8 cellular contexts compared by ENCODE assay signal in genomic region chr5:40755093-40755406, GRCh38. TPM values are rescaled to one million over a fixed set of nuclear protein-coding genes. Genes with fewer than 3 reads are reported as not detected.
DNase-seq lines count a peak whose midpoint lies in the region; ATAC-seq and TF ChIP-seq lines count a peak whose summit lies in the region.

No MANE protein-coding gene starts in this region.

- TF ChIP-seq CTCF in OCI-LY7 (conservative IDR thresholded peaks at IDR 0.05; ENCODE audit: low read length), result peak; percentile 89

- peaks cover 23% of the 10 kb centered on the region; the same call in 1 of the 2 replicates for H3K36me3 ChIP-seq in OCI-LY7 (ENCODE audit: insufficient read depth, low read length)

- DNase-seq in DMS53 treated with DMSO at 0.1 percent for 48 hours (lab: John Stamatoyannopoulos, UW; ENCODE audit: unreplicated experiment) (peak; percentile 58), HuH-7 (ENCODE audit: low spot score) (peak; percentile 75), OCI-LY7 (ENCODE audit: low spot score) (peak; percentile 86), activated T-cell treated with anti-CD3 and anti-CD28 coated beads for 48 hours (ENCODE audit: low read depth) (peak; percentile 43), fibroblast of gingiva (ENCODE audit: low read depth) (peak; percentile 80)
- DNase-seq in naive thymus-derived CD8-positive, alpha-beta T cell, result peak; percentile 32 to 82 (median 64)
- peak; percentile 13 to 72 (median 53) for DNase-seq in stimulated activated naive CD4-positive, alpha-beta T cell (lab: John Stamatoyannopoulos, UW)

- H3K79me2 ChIP-seq in OCI-LY7 (ENCODE audit: insufficient read depth, low read depth, low read length), result peaks cover 25% of the 10 kb centered on the region; the same call in 1 of the 2 replicates

- H3K4me3 ChIP-seq in OCI-LY7 (ENCODE audit: low read depth, low read length, poor library complexity, severe bottlenecking), result peak overlapping the region; percentile 75

- no TSS peak for BruUV-seq in OCI-LY7 (replicated peaks; lab: Mats Ljungman, UMichigan)

- CTCF ChIA-PET in OCI-LY7 (lab: Charles Lee; ENCODE audit: unreplicated experiment), result no interaction called here

- peak overlapping the region; percentile 77 for H2AFZ ChIP-seq in OCI-LY7 (ENCODE audit: low read length)

- H4K20me1 ChIP-seq in OCI-LY7 (ENCODE audit: insufficient read depth, low read length), result no peaks in the 10 kb centered on the region

- POLR2A ChIA-PET in OCI-LY7 (lab: Charles Lee), result interaction anchor here (0.7 kb wide), 1 partner anchor 1088 kb away, joined by 3 read pairs; no protein-coding TSS in a partner anchor
- POLR2A ChIA-PET in naive thymus-derived CD8-positive, alpha-beta T cell (lab: Charles Lee), result interaction anchor here (0.6 to 2.4 kb wide), 3 partner anchors 43 to 1573 kb away, joined by 3 to 9 read pairs (median 7); partner anchors contain the start of genes PRKAA1 and RPL37

- peaks cover 13 to 31% (median 22%) of the 10 kb centered on the region in 4 donors for H3K4me1 Mint-ChIP-seq in naive thymus-derived CD8-positive, alpha-beta T cell

- peak; percentile 81 for ATAC-seq in GM21528 (IDR thresholded peaks at IDR 0.05; ENCODE audit: low FRiP score, unreplicated experiment)
- peak; percentile 69 to 75 for ATAC-seq in naive thymus-derived CD8-positive, alpha-beta T cell

- no peak overlapping the region for H3K4me3 Mint-ChIP-seq in naive thymus-derived CD8-positive, alpha-beta T cell

- no peaks in the 10 kb centered on the region for H3K27me3 Mint-ChIP-seq in naive thymus-derived CD8-positive, alpha-beta T cell

- intact Hi-C loops in OCI-LY7 (cut with micrococcal nuclease; ENCODE audit: unreplicated experiment), result loop anchor here (1.0 to 2.0 kb wide), 3 partner anchors 43 to 124 kb away; partner anchors contain the start of genes PRKAA1 and RPL37

- H3K4me1 ChIP-seq in OCI-LY7 (ENCODE audit: insufficient read depth, low read length, poor library complexity, severe bottlenecking), result peaks cover 16% of the 10 kb centered on the region

- peak overlapping the region; percentile 75 for H3K4me2 ChIP-seq in OCI-LY7 (ENCODE audit: low read length)

- no peak overlapping the region for H3K27ac Mint-ChIP-seq in naive thymus-derived CD8-positive, alpha-beta T cell

- no peaks in the 10 kb centered on the region for H3K9me3 ChIP-seq in OCI-LY7 (ENCODE audit: low read length)

- H3K27ac ChIP-seq in OCI-LY7 (ENCODE audit: low read depth, low read length, poor library complexity, severe bottlenecking), result peak overlapping the region; percentile 66

- H3K9me3 Mint-ChIP-seq in naive thymus-derived CD8-positive, alpha-beta T cell, result no peaks in the 10 kb centered on the region

- H3K36me3 Mint-ChIP-seq in naive thymus-derived CD8-positive, alpha-beta T cell, result peaks cover 0 to 17% (median 8%) of the 10 kb centered on the region in 3 donors

- no peaks in the 10 kb centered on the region for H3K9me2 ChIP-seq in OCI-LY7 (ENCODE audit: insufficient read depth, low read length)

RNA-seq across cellular contexts. Expression of gene TTC33, which starts 0.7 kb away (rescaled TPM):
- 15.9 and 22.9 TPM in 2 replicates for total RNA-seq in OCI-LY7 (2014; rRNA removed; shearing (Covaris generic))
- 18.7 and 20.5 TPM in 2 replicates for total RNA-seq in OCI-LY7 (2022)
- 10 to 100 TPM; 14.8 to 16.7 TPM for total RNA-seq in naive thymus-derived CD8-positive, alpha-beta T cell
- polyA plus RNA-seq in naive thymus-derived CD8-positive, alpha-beta T cell, result 10 to 100 TPM in 2 of 3 donors, 1 to 10 TPM in 1; 8.4 to 18.9 (median 14.1) TPM

RNA-seq across cellular contexts. Expression of gene PRKAA1, which starts 43.1 kb away (rescaled TPM):
- total RNA-seq in OCI-LY7 (2014; rRNA removed; shearing (Covaris generic)), result 17.9 and 30.0 TPM in 2 replicates
- total RNA-seq in OCI-LY7 (2022), result 46.3 and 47.5 TPM in 2 replicates
- total RNA-seq in naive thymus-derived CD8-positive, alpha-beta T cell, result 100 to 1,000 TPM; 109 to 115 TPM
- 10 to 100 TPM; 33.8 to 36.8 (median 34.6) TPM for polyA plus RNA-seq in naive thymus-derived CD8-positive, alpha-beta T cell

Comparison
In these comparisons a context has a peak if more than half of its experiments do, and no peak if none do; other contexts are left out.
1. Peak in every context shown above with its lines: DNase-seq, ATAC-seq, H3K4me3 ChIP-seq and H3K27ac ChIP-seq.